Comparison of ENCODE assay signal across 16 cellular contexts in the genomic region with DNA sequence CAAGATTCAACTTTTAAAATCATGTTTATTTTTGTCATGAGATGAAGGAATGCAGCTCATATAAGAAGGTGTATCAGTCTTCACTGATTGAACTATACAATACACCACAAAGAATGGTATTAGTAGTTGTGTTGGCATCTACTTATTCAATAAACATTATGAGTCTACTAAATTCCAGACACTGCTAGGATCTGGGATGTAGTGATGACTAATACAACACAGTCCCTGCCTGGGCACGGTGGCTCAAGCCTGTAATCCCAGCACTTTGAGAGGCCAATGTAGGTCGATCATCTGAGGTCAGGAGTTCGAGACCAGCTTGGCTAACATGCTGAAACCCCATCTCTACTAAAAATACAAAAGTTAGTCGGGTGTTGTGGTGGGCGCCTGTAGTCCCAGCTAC.
"Had no signal": no experiment of that assay in that cellular context is flagged by ENCODE, and none has a peak within 500 bp of the region (broad histone marks: within the 10 kb centered on the region; RNA-seq: fewer than 3 reads in every experiment).

No MANE protein-coding gene starts in this region.

- H3K4me3 ChIP-seq: cardiac muscle cell, lung, skin epidermis, stomach, thoracic aorta had no signal

- H3K27ac Mint-ChIP-seq: activated CD4-positive, alpha-beta memory T cell treated with anti-CD3 and anti-CD28 coated beads for 36 hours; activated naive CD8-positive, alpha-beta T cell; naive thymus-derived CD4-positive, alpha-beta T cell had no signal

- H3K9ac ChIP-seq: parathyroid adenoma had no signal

- H3K79me2 ChIP-seq: parathyroid adenoma had no signal

- H3K27ac ChIP-seq: cardiac muscle cell, parathyroid adenoma, skin epidermis, stomach, thoracic aorta, VCaP had no signal

- H2AFZ ChIP-seq: parathyroid adenoma had no signal

- H3K4me1 ChIP-seq: parathyroid adenoma, stomach had no signal

- H3K36me3 ChIP-seq: cardiac muscle cell, stomach, thoracic aorta had no signal

- H3K36me3 Mint-ChIP-seq: activated CD4-positive, alpha-beta memory T cell treated with anti-CD3 and anti-CD28 coated beads for 36 hours; activated naive CD8-positive, alpha-beta T cell; naive thymus-derived CD4-positive, alpha-beta T cell had no signal

- H3K9me3 Mint-ChIP-seq: activated CD4-positive, alpha-beta memory T cell treated with anti-CD3 and anti-CD28 coated beads for 36 hours; activated T-cell treated with anti-CD3 and anti-CD28 coated beads, Interleukin-2, amount 50 U/mL, for 4 hours had no signal

- H3K9me3 ChIP-seq: stomach, thoracic aorta had no signal

- DNase-seq: activated CD4-positive, alpha-beta memory T cell treated with anti-CD3 and anti-CD28 coated beads for 36 hours; activated gamma-delta T cell; activated T-cell treated with anti-CD3 and anti-CD28 coated beads, Interleukin-2, amount 50 U/mL, for 4 hours; amygdala; effector CD4-positive, alpha-beta T cell; hippocampal formation; naive thymus-derived CD4-positive, alpha-beta T cell; retina; stomach had no signal

- H3K4me1 Mint-ChIP-seq: naive thymus-derived CD4-positive, alpha-beta T cell had no signal

- H3K4me3 Mint-ChIP-seq: activated CD4-positive, alpha-beta memory T cell treated with anti-CD3 and anti-CD28 coated beads for 36 hours; activated naive CD8-positive, alpha-beta T cell; activated T-cell treated with anti-CD3 and anti-CD28 coated beads, Interleukin-2, amount 50 U/mL, for 4 hours; naive thymus-derived CD4-positive, alpha-beta T cell had no signal

- H3K27me3 ChIP-seq: cardiac muscle cell had no signal

- ATAC-seq: activated T-cell treated with anti-CD3 and anti-CD28 coated beads, Interleukin-2, amount 50 U/mL, for 4 hours; naive thymus-derived CD4-positive, alpha-beta T cell had no signal
